8 cellular contexts compared by ENCODE assay signal in genomic region chrX:30797301-30797700, GRCh38.
DNase-seq lines count a peak whose midpoint lies in the region; FAIRE-seq and TF ChIP-seq lines count a peak whose summit lies in the region.
"Not testable (repeated sequence)": the region's sequence is repeated elsewhere in the genome, so short reads cannot be mapped to it uniquely, and the experiment has no call there.

No MANE protein-coding gene starts in this region.

- H2AFZ ChIP-seq in H9 (ENCODE audit: low read length); H1 (ENCODE audit: low read length); neuronal stem cell (ENCODE audit: low read length); trophoblast cell (ENCODE audit: insufficient read depth, low read length, poor library complexity): not testable (repeated sequence)

- H3K4ac ChIP-seq in H9 (ENCODE audit: low read depth, low read length); H1 (replicated peaks; ENCODE audit: insufficient read length, low read depth, low read length); neuronal stem cell (ENCODE audit: low read length); trophoblast cell (ENCODE audit: low read depth, low read length): not testable (repeated sequence)

- H2AK5ac ChIP-seq in H9 (ENCODE audit: insufficient read length, low read length); neuronal stem cell (ENCODE audit: low read depth, low read length); trophoblast cell (ENCODE audit: low read length): not testable (repeated sequence)
- H2AK5ac ChIP-seq in H1 (ENCODE audit: low read depth, low read length) = peak overlapping the region; percentile 86; the same call in 1 of the 2 replicates

- H4K20me1 ChIP-seq in H9 (ENCODE audit: control insufficient read depth, insufficient read depth, insufficient read length); H1 (replicated peaks in 1 of 2; ENCODE audit: control insufficient read depth in 1 of 2, insufficient read depth in 2 of 2, low read length in 2 of 2): not testable (repeated sequence)

- WGBS in H9 (ENCODE audit: extremely low coverage, insufficient read length, low lambda C conversion rate) = no CpG with 5 or more reads among the region's 1 CpG
- WGBS in H1 (ENCODE audit: extremely low coverage in 1 of 2, insufficient coverage in 1 of 2, insufficient read length in 1 of 2, insufficient replicate concordance in 2 of 2, low coverage in 1 of 2, low lambda C conversion rate in 2 of 2, missing lambda C conversion rate in 1 of 2), 2 experiments = 86% methylated on average over 1 of the region's 1 CpG; no CpG with 5 or more reads in 1 of the 2 experiments
- 71 to 83% methylated on average over 1 of the region's 1 CpG for WGBS in endodermal cell (ENCODE audit: insufficient coverage in 1 of 2, insufficient read length in 1 of 2), 2 experiments
- no CpG with 5 or more reads among the region's 1 CpG for WGBS in neuronal stem cell (ENCODE audit: extremely low coverage in 2 of 2, insufficient read length in 2 of 2, insufficient replicate concordance in 1 of 2), 2 donors
- WGBS in trophoblast cell (ENCODE audit: extremely low coverage, insufficient coverage, insufficient read length) = no CpG with 5 or more reads among the region's 1 CpG
- WGBS in spleen, 5 donors = 29 to 94% (median 68%) methylated on average over 1 of the region's 1 CpG

- not testable (repeated sequence) for TF ChIP-seq POLR2A in H1 (IDR thresholded peaks at IDR 0.05; ENCODE audit: control extremely low read depth in 1 of 2, low read depth in 2 of 2, low read length in 2 of 2); spleen (IDR thresholded peaks at IDR 0.05)

- TF ChIP-seq CTCF in H9 (conservative IDR thresholded peaks at IDR 0.05); H1 (IDR thresholded peaks at IDR 0.05; ENCODE audit: control extremely low read depth in 1 of 3, insufficient read depth in 1 of 3, low read depth in 1 of 3, low read length in 3 of 3); endodermal cell (conservative IDR thresholded peaks at IDR 0.05); spleen (IDR thresholded peaks at IDR 0.05 in 8 of 11, conservative IDR thresholded peaks at IDR 0.05 in 3 of 11): not testable (repeated sequence)

- H2BK5ac ChIP-seq in H9 (ENCODE audit: insufficient read length, low read length); neuronal stem cell (ENCODE audit: low read length); trophoblast cell (ENCODE audit: low read depth, low read length, poor library complexity): not testable (repeated sequence)
- H2BK5ac ChIP-seq in H1 (ENCODE audit: low read depth, low read length) = peak overlapping the region; percentile 87

- not testable (repeated sequence) for H3K14ac ChIP-seq in H9 (ENCODE audit: insufficient read depth, low read length); H1 (ENCODE audit: insufficient read length); neuronal stem cell (ENCODE audit: low read length); trophoblast cell (ENCODE audit: low read length)

- not testable (repeated sequence) for H3K27me3 ChIP-seq in H9 (ENCODE audit: insufficient read depth, low read length); H1 (replicated peaks in 1 of 4; ENCODE audit: control insufficient read depth in 3 of 4, extremely low read depth in 1 of 4, insufficient read depth in 3 of 4, low read length in 3 of 4); endodermal cell (ENCODE audit: control insufficient read depth, insufficient read depth, low read length, poor library complexity, severe bottlenecking); neuronal stem cell (ENCODE audit: control insufficient read depth in 3 of 3, insufficient read depth in 3 of 3, low read depth in 1 of 3, low read length in 3 of 3); trophoblast cell (ENCODE audit: insufficient read depth, low read length); spleen (replicated peaks in 1 of 7)

- TF ChIP-seq RAD21 in H1 (IDR thresholded peaks at IDR 0.05 in 1 of 2, conservative IDR thresholded peaks at IDR 0.05 in 1 of 2; ENCODE audit: low read depth in 2 of 2, low read length in 2 of 2) = not testable (repeated sequence)

- not testable (repeated sequence) for H2BK120ac ChIP-seq in H9 (ENCODE audit: low read depth, low read length, poor library complexity, severe bottlenecking); H1 (replicated peaks; ENCODE audit: low read depth, low read length); neuronal stem cell (ENCODE audit: low read depth, low read length); trophoblast cell (ENCODE audit: insufficient read depth, low read length, poor library complexity)

- H3K18ac ChIP-seq in H9 (ENCODE audit: insufficient read length, low read depth, low read length); H1 (ENCODE audit: extremely low read depth, low read length); trophoblast cell (ENCODE audit: low read length): not testable (repeated sequence)
- peak overlapping the region; percentile 17 for H3K18ac ChIP-seq in neuronal stem cell (ENCODE audit: low read length)

- TF ChIP-seq EP300 in H1 (IDR thresholded peaks at IDR 0.05; ENCODE audit: borderline replicate concordance in 1 of 2, low read depth in 2 of 2, low read length in 2 of 2) = not testable (repeated sequence)

- intact Hi-C loops in spleen (cut with DNase I; ENCODE audit: low total_unique reads) = not testable (repeated sequence)

- DNase-seq in H9 (peak; percentile 9), endodermal cell (peak; percentile 15), mesenteric fat pad (ENCODE audit: low spot score) (peak; percentile 76), spleen (peak; percentile 37)
- DNase-seq in HTR-8/SVneo (ENCODE audit: insufficient read length, low spot score); H1 (ENCODE audit: low read depth in 1 of 2, low spot score in 2 of 2); neuronal stem cell (ENCODE audit: low spot score); trophoblast cell: not testable (repeated sequence)

- peak overlapping the region; percentile 4 for H3K56ac ChIP-seq in H9 (ENCODE audit: insufficient read length, low read depth, low read length)
- H3K56ac ChIP-seq in H1 (replicated peaks; ENCODE audit: insufficient read length, low read depth, low read length) = not testable (repeated sequence)

- not testable (repeated sequence) for H3K23me2 ChIP-seq in H9 (ENCODE audit: insufficient read length, low read depth, low read length, poor library complexity, severe bottlenecking); H1 (ENCODE audit: low read depth, low read length)

- not testable (repeated sequence) for H3K23ac ChIP-seq in H9 (ENCODE audit: insufficient read length, low read depth, low read length); H1 (ENCODE audit: insufficient read length); neuronal stem cell (ENCODE audit: low read depth, low read length, poor library complexity); trophoblast cell (ENCODE audit: low read length)

- H3K9ac ChIP-seq in H9 (ENCODE audit: extremely low read depth, insufficient read length, low read length); H1 (replicated peaks in 1 of 4; ENCODE audit: extremely low read depth in 1 of 4, low read depth in 3 of 4, low read length in 3 of 4); endodermal cell (ENCODE audit: extremely low read depth, low read length, poor library complexity, severe bottlenecking); trophoblast cell (ENCODE audit: low read length): not testable (repeated sequence)
- H3K9ac ChIP-seq in neuronal stem cell (ENCODE audit: low read depth, low read length, poor library complexity) = peak overlapping the region; percentile 30

- H3K4me1 ChIP-seq in H9 (ENCODE audit: insufficient read depth, low read length); H1 (replicated peaks in 1 of 4; ENCODE audit: control insufficient read depth in 3 of 4, insufficient read depth in 4 of 4, low read length in 3 of 4); endodermal cell (ENCODE audit: control insufficient read depth, insufficient read depth, low read length); neuronal stem cell (ENCODE audit: control insufficient read depth in 2 of 2, insufficient read depth in 1 of 2, low read depth in 1 of 2, low read length in 2 of 2); trophoblast cell (ENCODE audit: control insufficient read depth in 1 of 2, insufficient read depth in 2 of 2, low read length in 2 of 2); spleen: not testable (repeated sequence)

- H3K79me1 ChIP-seq in H9 (ENCODE audit: insufficient read depth, low read depth, low read length, poor library complexity, severe bottlenecking); H1 (ENCODE audit: low read depth, low read length); neuronal stem cell (ENCODE audit: low read depth, low read length); trophoblast cell (ENCODE audit: low read length): not testable (repeated sequence)

- not testable (repeated sequence) for H2BK20ac ChIP-seq in H9 (ENCODE audit: low read depth, low read length, poor library complexity, severe bottlenecking); H1 (ENCODE audit: low read length)

- not testable (repeated sequence) for H3K27ac Mint-ChIP-seq in H9, endodermal cell

- H3K27ac ChIP-seq in H9 (ENCODE audit: insufficient read length, low read depth, low read length); H1 (ENCODE audit: low read depth, low read length); endodermal cell (ENCODE audit: low read depth, low read length); neuronal stem cell (replicated peaks; ENCODE audit: low read length); trophoblast cell (ENCODE audit: low read depth, low read length); spleen: not testable (repeated sequence)

- H3T11ph ChIP-seq in H9 (ENCODE audit: low read length) = not testable (repeated sequence)

- not testable (repeated sequence) for H3K79me2 ChIP-seq in H9 (ENCODE audit: insufficient read depth, low read length); H1 (ENCODE audit: control insufficient read depth in 1 of 2, insufficient read depth in 2 of 2, low read length in 2 of 2); trophoblast cell (ENCODE audit: control insufficient read depth, insufficient read depth, low read length, poor library complexity)

- CTCF ChIA-PET in H1 (lab: Charles Lee; ENCODE audit: partially characterized antibody) = not testable (repeated sequence)

- H4K12ac ChIP-seq in trophoblast cell (ENCODE audit: low read depth, low read length) = not testable (repeated sequence)

- H2BK12ac ChIP-seq in H9 (ENCODE audit: insufficient read length, low read depth, low read length); trophoblast cell (ENCODE audit: low read length): not testable (repeated sequence)
- H2BK12ac ChIP-seq in H1 (ENCODE audit: low read depth, low read length) (peak overlapping the region; percentile 97; the same call in 1 of the 2 replicates), neuronal stem cell (ENCODE audit: low read length) (peak overlapping the region; percentile 46)

- not testable (repeated sequence) for H4K91ac ChIP-seq in H9 (ENCODE audit: insufficient read length, low read depth, low read length); neuronal stem cell (ENCODE audit: low read depth, low read length, poor library complexity); trophoblast cell (ENCODE audit: low read depth, low read length)
- peak overlapping the region; percentile 53 for H4K91ac ChIP-seq in H1 (replicated peaks; ENCODE audit: insufficient read length, low read length)

- not testable (repeated sequence) for H2BK15ac ChIP-seq in H9 (ENCODE audit: low read depth, low read length); neuronal stem cell (ENCODE audit: low read length)
- peak overlapping the region; percentile 97 for H2BK15ac ChIP-seq in H1 (ENCODE audit: low read length)

- not testable (repeated sequence) for H3K36me3 ChIP-seq in H1 (ENCODE audit: control insufficient read depth in 2 of 4, insufficient read depth in 4 of 4, low read length in 3 of 4); endodermal cell (ENCODE audit: control insufficient read depth, insufficient read depth, low read length); neuronal stem cell (replicated peaks in 1 of 2; ENCODE audit: control insufficient read depth in 2 of 2, insufficient read depth in 2 of 2, low read length in 2 of 2); trophoblast cell (ENCODE audit: control insufficient read depth in 1 of 2, insufficient read depth in 2 of 2, low read length in 2 of 2); spleen

- POLR2A ChIA-PET in H1 (lab: Charles Lee; ENCODE audit: partially characterized antibody) = not testable (repeated sequence)

- peak; percentile 71 for FAIRE-seq in HTR-8/SVneo (lab: Jason Lieb, UNC)
- FAIRE-seq in H1 (lab: Jason Lieb, UNC) = not testable (repeated sequence)

- H3K4me3 Mint-ChIP-seq in H9, endodermal cell: not testable (repeated sequence)

- peaks cover 14% of the 10 kb centered on the region for H3K27me3 Mint-ChIP-seq in H9 (ENCODE audit: low read depth)
- H3K27me3 Mint-ChIP-seq in endodermal cell (ENCODE audit: insufficient read depth) = not testable (repeated sequence)

- H4K5ac ChIP-seq in H9 (ENCODE audit: insufficient read length, low read depth, low read length) = peak overlapping the region; percentile 48
- not testable (repeated sequence) for H4K5ac ChIP-seq in H1 (ENCODE audit: insufficient read length, low read depth, low read length)

- H3K4me3 ChIP-seq in H1 (ENCODE audit: extremely low read depth in 1 of 4, insufficient read depth in 2 of 4, low read depth in 3 of 4, low read length in 4 of 4); endodermal cell (ENCODE audit: low read length); spleen: not testable (repeated sequence)
- H3K4me3 ChIP-seq in neuronal stem cell (ENCODE audit: low read length in 2 of 2) = peak overlapping the region in 1 of 2 donors; percentile 25
- H3K4me3 ChIP-seq in trophoblast cell (ENCODE audit: low read depth, low read length) = peak overlapping the region; percentile 20

- not testable (repeated sequence) for H3K9me3 ChIP-seq in H9 (ENCODE audit: control insufficient read depth, low read depth, low read length); H1 (ENCODE audit: insufficient read depth in 2 of 2, low read depth in 1 of 2, low read length in 1 of 2); endodermal cell (ENCODE audit: control insufficient read depth, low read length); spleen
- H3K9me3 ChIP-seq in neuronal stem cell (replicated peaks in 1 of 2; ENCODE audit: control insufficient read depth in 2 of 2, insufficient read depth in 1 of 2, low read depth in 1 of 2, low read length in 2 of 2) (peaks cover 0 to 20% of the 10 kb centered on the region in 2 donors), trophoblast cell (ENCODE audit: insufficient read depth, low read depth, low read length) (peaks cover 28% of the 10 kb centered on the region)

- H3K4me1 Mint-ChIP-seq in H9, endodermal cell: not testable (repeated sequence)

- H4K8ac ChIP-seq in H9 (replicated peaks; ENCODE audit: insufficient read length, low read depth, low read length) = peak overlapping the region; percentile 71
- not testable (repeated sequence) for H4K8ac ChIP-seq in H1 (ENCODE audit: extremely low read depth, insufficient read depth, low read length); neuronal stem cell (ENCODE audit: low read depth, low read length); trophoblast cell (ENCODE audit: low read depth, low read length)

- not testable (repeated sequence) for H3K4me2 ChIP-seq in H9 (ENCODE audit: insufficient read depth, insufficient read length, low read length); H1 (ENCODE audit: insufficient read depth in 1 of 2, low read depth in 2 of 2, low read length in 2 of 2); neuronal stem cell (ENCODE audit: insufficient read depth, low read length, poor library complexity, severe bottlenecking); trophoblast cell (ENCODE audit: low read length)

- peaks cover 4 to 25% of the 10 kb centered on the region in 2 experiments; a peak in 4 of 5 replicates for H3K9me3 Mint-ChIP-seq in H9
- not testable (repeated sequence) for H3K9me3 Mint-ChIP-seq in endodermal cell

- H3K36me3 Mint-ChIP-seq in H9 (ENCODE audit: insufficient read depth in 1 of 3, low read depth in 3 of 3); endodermal cell (ENCODE audit: low read depth): not testable (repeated sequence)
